1 cellular context compared by ENCODE assay signal in the genomic region with DNA sequence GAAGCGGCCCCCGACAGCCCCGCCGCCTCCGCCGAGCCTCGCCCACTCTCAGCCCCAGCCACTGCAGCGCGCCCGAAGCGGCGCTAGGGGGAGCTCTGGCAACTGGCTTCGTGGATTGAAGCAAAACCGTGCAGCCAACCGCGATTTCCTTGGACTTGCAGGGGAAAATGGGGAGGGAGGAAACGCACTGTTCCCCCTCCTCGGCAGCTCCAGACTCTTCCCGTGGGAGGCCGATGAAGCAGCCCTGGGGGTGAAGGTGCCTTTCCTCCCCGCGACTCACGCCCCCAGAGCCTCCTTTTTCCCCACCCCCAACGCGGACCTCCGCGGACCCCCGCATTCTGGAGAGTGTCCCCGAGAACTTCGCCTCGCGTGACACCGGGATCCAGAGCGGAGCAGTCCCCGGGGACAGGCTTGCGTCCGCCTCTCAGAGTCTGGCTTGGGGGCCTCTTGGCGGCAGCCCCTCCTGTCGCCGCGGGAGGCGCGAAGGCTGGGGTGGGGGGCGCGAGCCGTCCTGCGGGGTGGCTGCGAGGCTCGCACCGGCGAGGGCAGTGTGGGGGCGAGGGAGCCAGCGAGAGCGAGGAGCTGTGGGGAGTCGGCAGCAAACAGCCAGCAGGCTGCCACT.
TF ChIP-seq lines count a peak whose summit lies in the region.

No MANE protein-coding gene starts in this region.

TF ChIP-seq in HepG2, 621 proteins besides CTCF, POLR2A, EP300 and RAD21 (continued from another document and continues in another):
- TF ChIP-seq GMEB1 (CRISPR knock-in tag; IDR thresholded peaks at IDR 0.05; ENCODE audit: borderline replicate concordance) (no peak), SETDB1 (CRISPR knock-in tag; IDR thresholded peaks at IDR 0.05; ENCODE audit: borderline replicate concordance) (no peak), AHR (CRISPR knock-in tag; IDR thresholded peaks at IDR 0.05) (no peak), KLF6 (CRISPR knock-in tag; IDR thresholded peaks at IDR 0.05) (no peak), PITX1 (CRISPR knock-in tag; IDR thresholded peaks at IDR 0.05) (no peak), ZNF513 (CRISPR knock-in tag; conservative IDR thresholded peaks at IDR 0.05) (no peak), ZNF44 (CRISPR knock-in tag; IDR thresholded peaks at IDR 0.05) (no peak), ZEB1 (IDR thresholded peaks at IDR 0.05; ENCODE audit: insufficient replicate concordance, low read depth) (no peak), HNRNPLL (IDR thresholded peaks at IDR 0.05; ENCODE audit: low read depth, low read length, poor library complexity, severe bottlenecking) (peak; percentile 67), ZNF343 (CRISPR knock-in tag; IDR thresholded peaks at IDR 0.05) (0 out of 2 replicates have a peak, but pooled peaks have one; percentile 1), ZNF746 (CRISPR knock-in tag; IDR thresholded peaks at IDR 0.05) (no peak), ZNF678 (CRISPR knock-in tag; IDR thresholded peaks at IDR 0.05) (no peak), ZNF430 (CRISPR knock-in tag; IDR thresholded peaks at IDR 0.05) (no peak), ZNF331 (CRISPR knock-in tag; IDR thresholded peaks at IDR 0.05) (no peak; the same call in 1 of the 2 replicates), HOXA5 (CRISPR knock-in tag; IDR thresholded peaks at IDR 0.05) (0 out of 2 replicates have a peak, but pooled peaks have one; percentile 67), ZSCAN9 (CRISPR knock-in tag; IDR thresholded peaks at IDR 0.05; ENCODE audit: borderline replicate concordance) (peak; percentile 52; the same call in 1 of the 2 replicates), TP53 (CRISPR knock-in tag; conservative IDR thresholded peaks at IDR 0.05) (no peak), FOXA1 (IDR thresholded peaks at IDR 0.05) (no peak), FOXA1 (CRISPR knock-in tag; IDR thresholded peaks at IDR 0.05) (no peak), CHCHD3 (CRISPR knock-in tag; IDR thresholded peaks at IDR 0.05) (no peak), ZNF749 (CRISPR knock-in tag; IDR thresholded peaks at IDR 0.05; ENCODE audit: borderline replicate concordance) (0 out of 2 replicates have a peak, but pooled peaks have one; percentile 43), ZNF768 (CRISPR knock-in tag; IDR thresholded peaks at IDR 0.05) (peak; percentile 52), AHDC1 (CRISPR knock-in tag; IDR thresholded peaks at IDR 0.05; ENCODE audit: borderline replicate concordance) (peak; percentile 37; the same call in 1 of the 2 replicates), ZNF235 (CRISPR knock-in tag; IDR thresholded peaks at IDR 0.05; ENCODE audit: borderline replicate concordance) (peak; percentile 48; the same call in 1 of the 2 replicates)
- TF ChIP-seq, protein P1, sequence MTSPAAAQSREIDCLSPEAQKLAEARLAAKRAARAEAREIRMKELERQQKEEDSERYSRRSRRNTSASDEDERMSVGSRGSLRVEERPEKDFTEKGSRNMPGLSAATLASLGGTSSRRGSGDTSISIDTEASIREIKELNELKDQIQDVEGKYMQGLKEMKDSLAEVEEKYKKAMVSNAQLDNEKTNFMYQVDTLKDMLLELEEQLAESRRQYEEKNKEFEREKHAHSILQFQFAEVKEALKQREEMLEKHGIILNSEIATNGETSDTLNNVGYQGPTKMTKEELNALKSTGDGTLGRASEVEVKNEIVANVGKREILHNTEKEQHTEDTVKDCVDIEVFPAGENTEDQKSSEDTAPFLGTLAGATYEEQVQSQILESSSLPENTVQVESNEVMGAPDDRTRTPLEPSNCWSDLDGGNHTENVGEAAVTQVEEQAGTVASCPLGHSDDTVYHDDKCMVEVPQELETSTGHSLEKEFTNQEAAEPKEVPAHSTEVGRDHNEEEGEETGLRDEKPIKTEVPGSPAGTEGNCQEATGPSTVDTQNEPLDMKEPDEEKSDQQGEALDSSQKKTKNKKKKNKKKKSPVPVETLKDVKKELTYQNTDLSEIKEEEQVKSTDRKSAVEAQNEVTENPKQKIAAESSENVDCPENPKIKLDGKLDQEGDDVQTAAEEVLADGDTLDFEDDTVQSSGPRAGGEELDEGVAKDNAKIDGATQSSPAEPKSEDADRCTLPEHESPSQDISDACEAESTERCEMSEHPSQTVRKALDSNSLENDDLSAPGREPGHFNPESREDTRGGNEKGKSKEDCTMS (CRISPR knock-in tag; conservative IDR thresholded peaks at IDR 0.05) = no peak
- TF ChIP-seq, protein P2, sequence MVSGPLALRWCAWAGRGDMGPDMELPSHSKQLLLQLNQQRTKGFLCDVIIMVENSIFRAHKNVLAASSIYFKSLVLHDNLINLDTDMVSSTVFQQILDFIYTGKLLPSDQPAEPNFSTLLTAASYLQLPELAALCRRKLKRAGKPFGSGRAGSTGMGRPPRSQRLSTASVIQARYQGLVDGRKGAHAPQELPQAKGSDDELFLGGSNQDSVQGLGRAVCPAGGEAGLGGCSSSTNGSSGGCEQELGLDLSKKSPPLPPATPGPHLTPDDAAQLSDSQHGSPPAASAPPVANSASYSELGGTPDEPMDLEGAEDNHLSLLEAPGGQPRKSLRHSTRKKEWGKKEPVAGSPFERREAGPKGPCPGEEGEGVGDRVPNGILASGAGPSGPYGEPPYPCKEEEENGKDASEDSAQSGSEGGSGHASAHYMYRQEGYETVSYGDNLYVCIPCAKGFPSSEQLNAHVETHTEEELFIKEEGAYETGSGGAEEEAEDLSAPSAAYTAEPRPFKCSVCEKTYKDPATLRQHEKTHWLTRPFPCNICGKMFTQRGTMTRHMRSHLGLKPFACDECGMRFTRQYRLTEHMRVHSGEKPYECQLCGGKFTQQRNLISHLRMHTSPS (CRISPR knock-in tag; IDR thresholded peaks at IDR 0.05; ENCODE audit: low read depth) = no peak
- TF ChIP-seq, protein P3, sequence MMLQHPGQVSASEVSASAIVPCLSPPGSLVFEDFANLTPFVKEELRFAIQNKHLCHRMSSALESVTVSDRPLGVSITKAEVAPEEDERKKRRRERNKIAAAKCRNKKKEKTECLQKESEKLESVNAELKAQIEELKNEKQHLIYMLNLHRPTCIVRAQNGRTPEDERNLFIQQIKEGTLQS (CRISPR knock-in tag; IDR thresholded peaks at IDR 0.05) = no peak
- TF ChIP-seq, protein P4, sequence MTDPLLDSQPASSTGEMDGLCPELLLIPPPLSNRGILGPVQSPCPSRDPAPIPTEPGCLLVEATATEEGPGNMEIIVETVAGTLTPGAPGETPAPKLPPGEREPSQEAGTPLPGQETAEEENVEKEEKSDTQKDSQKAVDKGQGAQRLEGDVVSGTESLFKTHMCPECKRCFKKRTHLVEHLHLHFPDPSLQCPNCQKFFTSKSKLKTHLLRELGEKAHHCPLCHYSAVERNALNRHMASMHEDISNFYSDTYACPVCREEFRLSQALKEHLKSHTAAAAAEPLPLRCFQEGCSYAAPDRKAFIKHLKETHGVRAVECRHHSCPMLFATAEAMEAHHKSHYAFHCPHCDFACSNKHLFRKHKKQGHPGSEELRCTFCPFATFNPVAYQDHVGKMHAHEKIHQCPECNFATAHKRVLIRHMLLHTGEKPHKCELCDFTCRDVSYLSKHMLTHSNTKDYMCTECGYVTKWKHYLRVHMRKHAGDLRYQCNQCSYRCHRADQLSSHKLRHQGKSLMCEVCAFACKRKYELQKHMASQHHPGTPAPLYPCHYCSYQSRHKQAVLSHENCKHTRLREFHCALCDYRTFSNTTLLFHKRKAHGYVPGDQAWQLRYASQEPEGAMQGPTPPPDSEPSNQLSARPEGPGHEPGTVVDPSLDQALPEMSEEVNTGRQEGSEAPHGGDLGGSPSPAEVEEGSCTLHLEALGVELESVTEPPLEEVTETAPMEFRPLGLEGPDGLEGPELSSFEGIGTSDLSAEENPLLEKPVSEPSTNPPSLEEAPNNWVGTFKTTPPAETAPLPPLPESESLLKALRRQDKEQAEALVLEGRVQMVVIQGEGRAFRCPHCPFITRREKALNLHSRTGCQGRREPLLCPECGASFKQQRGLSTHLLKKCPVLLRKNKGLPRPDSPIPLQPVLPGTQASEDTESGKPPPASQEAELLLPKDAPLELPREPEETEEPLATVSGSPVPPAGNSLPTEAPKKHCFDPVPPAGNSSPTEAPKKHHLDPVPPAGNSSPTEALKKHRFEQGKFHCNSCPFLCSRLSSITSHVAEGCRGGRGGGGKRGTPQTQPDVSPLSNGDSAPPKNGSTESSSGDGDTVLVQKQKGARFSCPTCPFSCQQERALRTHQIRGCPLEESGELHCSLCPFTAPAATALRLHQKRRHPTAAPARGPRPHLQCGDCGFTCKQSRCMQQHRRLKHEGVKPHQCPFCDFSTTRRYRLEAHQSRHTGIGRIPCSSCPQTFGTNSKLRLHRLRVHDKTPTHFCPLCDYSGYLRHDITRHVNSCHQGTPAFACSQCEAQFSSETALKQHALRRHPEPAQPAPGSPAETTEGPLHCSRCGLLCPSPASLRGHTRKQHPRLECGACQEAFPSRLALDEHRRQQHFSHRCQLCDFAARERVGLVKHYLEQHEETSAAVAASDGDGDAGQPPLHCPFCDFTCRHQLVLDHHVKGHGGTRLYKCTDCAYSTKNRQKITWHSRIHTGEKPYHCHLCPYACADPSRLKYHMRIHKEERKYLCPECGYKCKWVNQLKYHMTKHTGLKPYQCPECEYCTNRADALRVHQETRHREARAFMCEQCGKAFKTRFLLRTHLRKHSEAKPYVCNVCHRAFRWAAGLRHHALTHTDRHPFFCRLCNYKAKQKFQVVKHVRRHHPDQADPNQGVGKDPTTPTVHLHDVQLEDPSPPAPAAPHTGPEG (CRISPR knock-in tag; IDR thresholded peaks at IDR 0.05) = no peak; the same call in 1 of the 2 replicates
